ENCODE assay signal across 1 cellular context in genomic region chr2:134124047-134124753, GRCh38.
TF ChIP-seq lines count a peak whose summit lies in the region.

No MANE protein-coding gene starts in this region.

TF ChIP-seq in HEK293, 187 proteins besides CTCF, POLR2A, EP300 and RAD21 (continued from another document):
- 0 out of 2 replicates have a peak, but pooled peaks have one; percentile 11 for TF ChIP-seq PRDM6 (tag by site-specific recombination; IDR thresholded peaks at IDR 0.05)
- TF ChIP-seq BCL11B (tag by site-specific recombination; IDR thresholded peaks at IDR 0.05; ENCODE audit: low read depth) = no peak
- no peak for TF ChIP-seq REPIN1 (tag by site-specific recombination; IDR thresholded peaks at IDR 0.05; ENCODE audit: low read depth)
